ENCODE assay signal across 9 cellular contexts in the genomic region with DNA sequence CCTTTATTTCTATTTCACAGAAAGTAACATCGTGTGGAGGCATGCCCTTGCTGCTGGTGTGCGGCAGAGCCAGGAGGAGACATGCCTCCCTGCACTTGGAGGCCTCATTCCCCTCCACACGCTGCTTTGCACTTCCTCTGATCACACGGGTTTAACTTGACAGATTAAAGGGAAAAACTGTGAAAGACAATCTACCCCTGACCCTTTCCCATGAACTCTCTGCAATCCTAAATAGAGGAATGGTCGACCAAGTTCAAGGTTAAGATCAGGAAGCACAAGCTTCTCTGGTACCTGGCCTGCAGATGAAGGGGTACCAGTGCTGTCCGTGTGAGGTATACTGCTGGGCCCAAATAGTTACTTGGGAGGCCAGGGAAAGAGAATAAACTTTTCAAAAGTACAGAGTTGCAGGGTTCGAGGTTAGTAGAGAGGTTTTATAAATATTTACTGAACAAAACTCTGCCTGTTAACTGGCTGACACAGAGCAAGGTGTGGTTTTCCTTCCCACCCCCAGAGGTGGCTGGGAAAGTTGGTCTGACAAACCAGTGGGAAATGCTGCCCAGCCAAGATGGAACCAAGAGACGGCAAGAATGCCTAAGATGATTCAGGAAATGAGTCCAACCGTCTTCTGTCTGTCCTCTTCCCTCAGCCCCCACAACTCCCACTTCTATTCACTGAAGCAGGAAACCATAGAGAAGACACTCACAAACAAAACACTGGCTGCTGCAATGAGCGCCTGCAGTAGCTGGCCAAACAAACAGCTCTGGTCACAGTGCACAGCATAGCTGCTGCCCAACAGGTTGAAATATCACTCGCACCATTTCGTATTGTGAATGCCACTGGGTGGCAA.
A peak's percentile ranks its signal among the peaks of the same experiment; 100 is the strongest.
DNase-seq lines count a peak whose midpoint lies in the region; ATAC-seq and FAIRE-seq lines count a peak whose summit lies in the region.
"Had no signal": no experiment of that assay in that cellular context is flagged by ENCODE, and none has a peak within 500 bp of the region (broad histone marks: within the 10 kb centered on the region; RNA-seq: fewer than 3 reads in every experiment).

No MANE protein-coding gene starts in this region.

- peak overlapping the region; percentile 79 for H3K9ac ChIP-seq in skeletal muscle satellite cell (ENCODE audit: low read depth, low read length)

- ATAC-seq in GM19043 (IDR thresholded peaks at IDR 0.05; ENCODE audit: low read depth, unreplicated experiment) (peak; percentile 77), GM21526 (IDR thresholded peaks at IDR 0.05; ENCODE audit: low FRiP score, unreplicated experiment) (no peak)

- peak overlapping the region; percentile 75 for H3K4me2 ChIP-seq in skeletal muscle satellite cell (ENCODE audit: low read length)

- no peak overlapping the region for H3K27ac ChIP-seq in effector memory CD4-positive, alpha-beta T cell (ENCODE audit: insufficient read depth, low read length, poor library complexity, severe bottlenecking)

- H3K36me3 ChIP-seq in skeletal muscle satellite cell (ENCODE audit: insufficient read depth, low read length) = no peaks in the 10 kb centered on the region
- no peaks in the 10 kb centered on the region for H3K36me3 ChIP-seq in effector memory CD4-positive, alpha-beta T cell (ENCODE audit: control insufficient read depth, insufficient read depth, low read length)

- H3K4me1 ChIP-seq in skeletal muscle satellite cell (ENCODE audit: control insufficient read depth, insufficient read depth, low read length) = peaks cover 33% of the 10 kb centered on the region
- H3K4me1 ChIP-seq in effector memory CD4-positive, alpha-beta T cell (ENCODE audit: control insufficient read depth, insufficient read depth, low read length, poor library complexity, severe bottlenecking) = no peaks in the 10 kb centered on the region

- no peaks in the 10 kb centered on the region for H3K9me3 ChIP-seq in skeletal muscle satellite cell (replicated peaks; ENCODE audit: low read length)
- no peaks in the 10 kb centered on the region for H3K9me3 ChIP-seq in effector memory CD4-positive, alpha-beta T cell (ENCODE audit: control insufficient read depth, low read length)

- peak overlapping the region; percentile 32 for H3K4me3 ChIP-seq in skeletal muscle satellite cell (ENCODE audit: low read length)
- no peak overlapping the region for H3K4me3 ChIP-seq in effector memory CD4-positive, alpha-beta T cell (ENCODE audit: insufficient read depth, low read depth, low read length, poor library complexity, severe bottlenecking)
- H3K4me3 ChIP-seq: lung had no signal

- no peaks in the 10 kb centered on the region for H3K27me3 ChIP-seq in skeletal muscle satellite cell (ENCODE audit: control insufficient read depth, insufficient read depth, low read length)
- no peaks in the 10 kb centered on the region for H3K27me3 ChIP-seq in effector memory CD4-positive, alpha-beta T cell (replicated peaks; ENCODE audit: control insufficient read depth, insufficient read depth, low read length, poor library complexity, severe bottlenecking)

- FAIRE-seq in HTR-8/SVneo (lab: Jason Lieb, UNC) = peak; percentile 23

- DNase-seq in HTR-8/SVneo (ENCODE audit: insufficient read length, low spot score) (peak; percentile 50), dermis blood vessel endothelial cell (peak; percentile 79), NCI-H187 (lab: John Stamatoyannopoulos, UW) (no peak)
- DNase-seq in effector CD8-positive, alpha-beta T cell (lab: John Stamatoyannopoulos, UW) = no peak
- no peak for DNase-seq in effector memory CD4-positive, alpha-beta T cell

Comparison
In these comparisons a context has a peak if more than half of its experiments do, and no peak if none do; other contexts are left out.
1. DNase-seq: peak in HTR-8/SVneo (single experiment) and dermis blood vessel endothelial cell (single experiment); none in effector CD8-positive, alpha-beta T cell (single experiment), NCI-H187 (0 of 2) and effector memory CD4-positive, alpha-beta T cell (0 of 3).